13 cellular contexts compared by ENCODE assay signal in the genomic region with DNA sequence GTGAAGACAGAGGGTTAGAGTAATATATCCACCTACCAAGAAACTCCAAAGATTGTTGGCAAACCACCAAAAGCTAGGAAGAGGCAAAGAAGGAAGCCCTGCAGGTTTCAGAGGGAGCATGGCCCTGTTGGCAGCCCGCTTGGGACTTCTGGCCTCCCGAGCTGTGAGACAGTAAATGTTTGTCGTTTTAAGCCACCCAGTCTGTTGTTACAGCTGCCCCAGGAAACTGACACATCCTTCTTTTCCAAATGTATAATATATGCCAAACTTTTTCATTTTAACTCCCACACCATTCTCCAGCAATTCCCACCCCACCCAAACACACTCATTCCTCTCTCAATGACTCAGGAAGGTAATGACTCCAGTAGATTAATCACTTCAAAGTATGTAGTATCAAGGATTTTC.
DNase-seq lines count a peak whose midpoint lies in the region; ATAC-seq and TF ChIP-seq lines count a peak whose summit lies in the region.
"Had no signal": no experiment of that assay in that cellular context is flagged by ENCODE, and none has a peak within 500 bp of the region (broad histone marks: within the 10 kb centered on the region; RNA-seq: fewer than 3 reads in every experiment).

No MANE protein-coding gene starts in this region.

- H3K27ac Mint-ChIP-seq in type B pancreatic cell = peak overlapping the region; percentile 78
- H3K27ac Mint-ChIP-seq: activated CD4-positive, alpha-beta T cell treated with anti-CD3 and anti-CD28 coated beads for 36 hours; memory B cell had no signal

- no peak for ATAC-seq in GM21786 (IDR thresholded peaks at IDR 0.05; ENCODE audit: unreplicated experiment)
- ATAC-seq: activated CD4-positive, alpha-beta T cell treated with anti-CD3 and anti-CD28 coated beads for 36 hours had no signal

- H3K4me1 ChIP-seq in adipocyte (ENCODE audit: control insufficient read depth, insufficient read depth, low read length) = peaks cover 11% of the 10 kb centered on the region

- H3K9me3 Mint-ChIP-seq in type B pancreatic cell = no peaks in the 10 kb centered on the region

- no peak overlapping the region for H3K4me3 ChIP-seq in adipocyte (ENCODE audit: low read length)
- H3K4me3 ChIP-seq: hepatocyte had no signal

- peaks cover 5% of the 10 kb centered on the region for H3K9me3 ChIP-seq in adipocyte (ENCODE audit: control insufficient read depth, low read length)

- no peaks in the 10 kb centered on the region for H3K36me3 Mint-ChIP-seq in type B pancreatic cell

- H3K9ac ChIP-seq in adipocyte (ENCODE audit: low read length) = no peak overlapping the region

- no peak for TF ChIP-seq CTCF in type B pancreatic cell (conservative IDR thresholded peaks at IDR 0.05)

- H3K4me3 Mint-ChIP-seq in type B pancreatic cell = no peak overlapping the region
- H3K4me3 Mint-ChIP-seq: activated CD4-positive, alpha-beta T cell treated with anti-CD3 and anti-CD28 coated beads for 36 hours; H9; memory B cell had no signal

- H3K27ac ChIP-seq in substantia nigra (ENCODE audit: low read depth, low read length, poor library complexity, severe bottlenecking) = no peak overlapping the region

- no peaks in the 10 kb centered on the region for H3K27me3 Mint-ChIP-seq in type B pancreatic cell
- H3K27me3 Mint-ChIP-seq: activated CD4-positive, alpha-beta T cell treated with anti-CD3 and anti-CD28 coated beads for 36 hours had no signal

- H3K4me1 Mint-ChIP-seq in type B pancreatic cell (ENCODE audit: unreplicated experiment) = peaks cover 4% of the 10 kb centered on the region
- H3K4me1 Mint-ChIP-seq: activated CD4-positive, alpha-beta T cell treated with anti-CD3 and anti-CD28 coated beads for 36 hours; memory B cell had no signal

- H3K36me3 ChIP-seq in adipocyte (ENCODE audit: control insufficient read depth, insufficient read depth, low read length, severe bottlenecking) = no peaks in the 10 kb centered on the region

- DNase-seq in SHP77 (lab: John Stamatoyannopoulos, UW) (peak; percentile 4 to 26), SHP77 treated with DMSO at 0.1 percent for 48 hours (lab: John Stamatoyannopoulos, UW) (no peak), adipocyte (ENCODE audit: low read depth) (peak; percentile 23), glomerular visceral epithelial cell (ENCODE audit: extremely low spot score) (peak; percentile 49), type B pancreatic cell (ENCODE audit: extremely low spot score, unreplicated experiment) (no peak), substantia nigra (lab: John Stamatoyannopoulos, UW) (no peak)
- no peak for DNase-seq in activated CD4-positive, alpha-beta T cell treated with anti-CD3 and anti-CD28 coated beads for 1 hour
- DNase-seq: activated CD4-positive, alpha-beta T cell treated with anti-CD3 and anti-CD28 coated beads for 36 hours; activated gamma-delta T cell treated with Interleukin-2 at 50 U/mL for 16 hours; H9 had no signal

- no peaks in the 10 kb centered on the region for H3K27me3 ChIP-seq in adipocyte (replicated peaks; ENCODE audit: control insufficient read depth, insufficient read depth, low read length)
- H3K27me3 ChIP-seq: hepatocyte had no signal

Comparison
In these comparisons a context has a peak if more than half of its experiments do, and no peak if none do; other contexts are left out.
1. DNase-seq: peak in SHP77 (2 of 2), adipocyte (single experiment) and glomerular visceral epithelial cell (single experiment); none in SHP77 treated with DMSO at 0.1 percent for 48 hours (single experiment), type B pancreatic cell (single experiment), substantia nigra (0 of 49) and activated CD4-positive, alpha-beta T cell treated with anti-CD3 and anti-CD28 coated beads for 1 hour (single experiment).